Comparison of ENCODE assay signal across 10 cellular contexts in the genomic region with DNA sequence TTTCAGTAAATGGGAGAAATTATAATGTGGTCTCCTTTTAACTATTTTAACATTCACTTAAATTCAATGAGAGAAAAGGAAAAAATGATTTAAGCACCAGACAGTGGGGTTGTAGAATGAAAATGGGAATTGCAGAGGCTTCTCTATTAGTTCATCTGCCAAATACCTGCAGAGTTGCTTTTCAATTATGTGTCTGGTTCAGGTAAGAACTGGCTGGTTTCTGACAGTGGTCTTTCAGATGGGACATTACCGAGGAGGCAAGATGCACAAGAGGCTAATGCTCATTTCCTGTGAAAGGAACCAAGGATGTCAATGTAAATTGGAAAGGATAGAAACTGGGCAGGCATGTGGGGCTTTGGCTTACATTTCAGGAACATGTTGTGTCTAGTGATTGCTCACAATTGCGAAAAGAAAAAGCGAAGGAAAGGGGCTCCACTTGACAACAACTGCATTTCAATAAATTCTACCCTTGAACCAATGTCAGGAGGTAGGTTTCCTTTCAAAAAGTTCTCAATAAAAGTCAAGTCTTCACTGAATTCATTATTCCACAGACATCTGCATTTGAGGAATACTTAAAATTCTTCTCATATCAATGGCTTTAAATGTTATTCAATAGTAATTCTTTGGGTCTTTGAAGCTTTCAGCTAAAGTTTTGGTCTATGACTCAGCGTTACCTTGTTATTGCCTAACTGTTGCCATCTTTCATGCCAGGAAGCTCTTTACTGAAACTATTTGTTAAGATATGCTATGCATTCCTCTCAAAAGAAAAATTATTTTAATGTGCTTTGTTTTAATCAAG.
DNase-seq lines count a peak whose midpoint lies in the region; FAIRE-seq and TF ChIP-seq lines count a peak whose summit lies in the region.
"Had no signal": no experiment of that assay in that cellular context is flagged by ENCODE, and none has a peak within 500 bp of the region (broad histone marks: within the 10 kb centered on the region; RNA-seq: fewer than 3 reads in every experiment).

No MANE protein-coding gene starts in this region.

- H3K9me3 ChIP-seq in MG63: peaks cover 3% of the 10 kb centered on the region; the same call in 1 of the 2 replicates

- H3K4me3 Mint-ChIP-seq in nephron: no peak overlapping the region
- H3K4me3 Mint-ChIP-seq: naive B cell had no signal

- H3K4me1 Mint-ChIP-seq in nephron: peaks cover 19% of the 10 kb centered on the region
- H3K4me1 Mint-ChIP-seq: naive B cell had no signal

- no peaks in the 10 kb centered on the region; the same call in 1 of the 2 replicates for H3K36me3 ChIP-seq in MG63
- no peaks in the 10 kb centered on the region for H3K36me3 ChIP-seq in bronchial epithelial cell (ENCODE audit: control insufficient read depth, insufficient read depth, low read length)

- H3K27me3 ChIP-seq in MG63 (no peaks in the 10 kb centered on the region), bronchial epithelial cell (ENCODE audit: control insufficient read depth, insufficient read depth, low read length) (no peaks in the 10 kb centered on the region)

- peak overlapping the region in 2 of 3 experiments; percentile 28 to 43 for H3K27ac Mint-ChIP-seq in nephron
- H3K27ac Mint-ChIP-seq: naive B cell had no signal

- H3K4me3 ChIP-seq in MG63: no peak overlapping the region
- H3K4me3 ChIP-seq in bronchial epithelial cell (ENCODE audit: low read depth, low read length): no peak overlapping the region

- no peaks in the 10 kb centered on the region for H3K36me3 Mint-ChIP-seq in nephron (ENCODE audit: low read depth)
- H3K36me3 Mint-ChIP-seq: naive B cell had no signal

- H3K9me3 Mint-ChIP-seq in nephron: peaks cover 5% of the 10 kb centered on the region

- TF ChIP-seq CTCF in bronchial epithelial cell (IDR thresholded peaks at IDR 0.05; ENCODE audit: insufficient read depth, low read length, severe bottlenecking) (no peak), nephron (IDR thresholded peaks at IDR 0.05; ENCODE audit: unreplicated experiment in 3 of 3) (no peak)

- no peaks in the 10 kb centered on the region for H3K27me3 Mint-ChIP-seq in nephron (ENCODE audit: low read depth)

- DNase-seq in ELR (ENCODE audit: low read depth) (peak; percentile 55), MG63 (peak; percentile 49), bronchial epithelial cell (ENCODE audit: low read depth) (peak; percentile 82), HT-29 (ENCODE audit: low spot score) (no peak), GDM1 (lab: John Stamatoyannopoulos, UW) (no peak)
- DNase-seq in activated effector memory CD4-positive, alpha-beta T cell treated with anti-CD3 and anti-CD28 coated beads, Interleukin-2, amount 50 U/mL, for 16 hours: no peak
- DNase-seq: effector memory CD4-positive, alpha-beta T cell; naive B cell; NCI-H526 treated with DMSO at 0.1 percent for 48 hours had no signal

- no peak for FAIRE-seq in bronchial epithelial cell (lab: Jason Lieb, UNC)

Comparison
In these comparisons a context has a peak if more than half of its experiments do, and no peak if none do; other contexts are left out.
1. DNase-seq: peak in ELR (single experiment), MG63 (single experiment) and bronchial epithelial cell (single experiment); none in HT-29 (single experiment), activated effector memory CD4-positive, alpha-beta T cell treated with anti-CD3 and anti-CD28 coated beads, Interleukin-2, amount 50 U/mL, for 16 hours (single experiment) and GDM1 (single experiment).